ENCODE assay signal across 10 cellular contexts in the genomic region with DNA sequence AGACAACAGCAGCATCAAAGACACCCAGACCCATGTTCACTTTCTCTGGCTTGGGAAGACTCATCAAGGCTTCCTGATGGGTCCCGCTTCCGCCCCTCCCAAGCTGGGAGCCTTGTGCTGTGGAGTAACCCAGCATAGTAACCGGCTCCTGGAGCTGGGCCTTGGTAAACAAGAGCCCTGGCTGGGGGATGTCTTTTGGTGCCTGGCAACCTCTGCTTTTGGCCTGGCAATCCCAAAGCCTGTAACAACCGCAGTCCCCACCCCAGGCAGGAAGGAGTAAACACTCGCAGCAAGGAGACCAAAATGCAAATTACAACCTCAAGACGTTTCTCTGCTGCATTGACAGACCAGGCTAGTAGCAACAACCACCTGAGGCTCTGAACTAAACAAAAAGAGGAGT. TPM values are rescaled to one million over a fixed set of nuclear protein-coding genes. Genes with fewer than 3 reads are reported as not detected.
DNase-seq lines count a peak whose midpoint lies in the region; ATAC-seq and TF ChIP-seq lines count a peak whose summit lies in the region.
"Had no signal": no experiment of that assay in that cellular context is flagged by ENCODE, and none has a peak within 500 bp of the region (broad histone marks: within the 10 kb centered on the region; RNA-seq: fewer than 3 reads in every experiment).

No MANE protein-coding gene starts in this region.

- H3K9ac ChIP-seq in PC-3 (ENCODE audit: low read length) = no peak overlapping the region

- no peaks in the 10 kb centered on the region for H3K36me3 ChIP-seq in PC-3 (ENCODE audit: low read depth, low read length)
- no peaks in the 10 kb centered on the region for H3K36me3 ChIP-seq in gastroesophageal sphincter
- no peaks in the 10 kb centered on the region for H3K36me3 ChIP-seq in psoas muscle (ENCODE audit: insufficient read depth in 1 of 2, low read depth in 1 of 2)

- H3K9me3 ChIP-seq in PC-3 (ENCODE audit: low read length) = no peaks in the 10 kb centered on the region
- no peaks in the 10 kb centered on the region for H3K9me3 ChIP-seq in gastroesophageal sphincter
- no peaks in the 10 kb centered on the region for H3K9me3 ChIP-seq in psoas muscle

- peak; percentile 85 for DNase-seq in ELF-1 (ENCODE audit: low read depth, low spot score)
- DNase-seq in PC-3 = peak; percentile 32
- DNase-seq in psoas muscle = peak; percentile 74 to 79
- no peak for DNase-seq in stimulated activated CD4-positive, alpha-beta T cell treated with anti-CD3 and anti-CD28 coated beads, Interleukin-4, amount 100 ng/mL, for 1 hour
- no peak for DNase-seq in GM19238 (ENCODE audit: insufficient read length, low spot score)
- no peak for DNase-seq in stimulated activated CD4-positive, alpha-beta T cell treated with anti-CD3 and anti-CD28 coated beads, Interleukin-2, amount 100 ng/mL, for 24 hours
- DNase-seq in stimulated activated CD4-positive, alpha-beta T cell treated with anti-CD3 and anti-CD28 coated beads, Interleukin-4, amount 100 ng/mL, for 4 hours = no peak
- DNase-seq: NCI-H2171, occipital lobe had no signal

- no peak for TF ChIP-seq POLR2A in gastroesophageal sphincter (IDR thresholded peaks at IDR 0.05)

- H3F3A ChIP-seq in PC-3 (ENCODE audit: low read length, unreplicated experiment) = no peaks in the 10 kb centered on the region

- H3K4me2 ChIP-seq in PC-3 (ENCODE audit: low read length) = no peak overlapping the region

- POLR2A ChIA-PET in PC-3 (lab: Charles Lee; ENCODE audit: unreplicated experiment) = no interaction called here

- BruUV-seq in PC-3 (replicated peaks; lab: Mats Ljungman, UMichigan) = no TSS peak

- H3K79me2 ChIP-seq in PC-3 (ENCODE audit: low read length) = no peaks in the 10 kb centered on the region

- H2AFZ ChIP-seq in PC-3 (ENCODE audit: low read length) = peak overlapping the region; percentile 66; the same call in 1 of the 2 replicates

- 7% methylated on average over 6 of the region's 6 CpGs; no CpG with 5 or more reads in 1 of the 2 donors for whole genome bisulfite sequencing in gastroesophageal sphincter (ENCODE audit: low coverage in 1 of 2), 2 donors
- 21 to 42% (median 38%) methylated on average over 6 of the region's 6 CpGs for WGBS in psoas muscle, 3 donors

- TF ChIP-seq EP300 in gastroesophageal sphincter (IDR thresholded peaks at IDR 0.05) = no peak

- TF ChIP-seq CTCF in PC-3 (conservative IDR thresholded peaks at IDR 0.05; ENCODE audit: low read depth, low read length) = no peak
- TF ChIP-seq CTCF in gastroesophageal sphincter (IDR thresholded peaks at IDR 0.05) = no peak
- TF ChIP-seq CTCF in psoas muscle (IDR thresholded peaks at IDR 0.05) = no peak

- H3K27ac ChIP-seq in PC-3 (ENCODE audit: low read length) (no peak overlapping the region), gastroesophageal sphincter (peak overlapping the region in 3 of 4 donors; percentile 54 to 67 (median 66)), psoas muscle (peak overlapping the region; percentile 67)

- CTCF ChIA-PET in PC-3 (lab: Charles Lee) = no interaction called here

- no peak overlapping the region for H3K4me3 ChIP-seq in PC-3 (ENCODE audit: low read length)
- no peak overlapping the region for H3K4me3 ChIP-seq in gastroesophageal sphincter
- H3K4me3 ChIP-seq in psoas muscle = peak overlapping the region; percentile 21

- H3K4me1 ChIP-seq in PC-3 (ENCODE audit: insufficient read depth, low read length) = no peaks in the 10 kb centered on the region
- H3K4me1 ChIP-seq in gastroesophageal sphincter = peaks cover 0 to 55% (median 22%) of the 10 kb centered on the region in 3 donors
- peaks cover 28% of the 10 kb centered on the region for H3K4me1 ChIP-seq in psoas muscle

- ATAC-seq in PC-3 (peak; percentile 89), gastroesophageal sphincter (peak; percentile 73), psoas muscle (no peak)

- H3K9me2 ChIP-seq in PC-3 (replicated peaks; ENCODE audit: low read length) = no peaks in the 10 kb centered on the region

- H3K27me3 ChIP-seq in PC-3 (ENCODE audit: low read length) (no peaks in the 10 kb centered on the region), gastroesophageal sphincter (no peaks in the 10 kb centered on the region), psoas muscle (ENCODE audit: insufficient read depth in 3 of 3, low read length in 2 of 3) (no peaks in the 10 kb centered on the region)

- H4K20me1 ChIP-seq in PC-3 (ENCODE audit: low read length) = no peaks in the 10 kb centered on the region

- intact Hi-C loops in PC-3 (cut with micrococcal nuclease) (no loop called here), psoas muscle (cut with DNase I) (no loop called here)

RNA-seq across cellular contexts. Expression of a gene that starts 16.9 kb away (rescaled TPM):
- total RNA-seq in PC-3 (2014; rRNA removed) = 55.7 and 67.0 TPM in 2 replicates
- 100 to 1,000 TPM; 100 to 123 (median 114) TPM for total RNA-seq in gastroesophageal sphincter
- total RNA-seq in psoas muscle = 100 to 1,000 TPM in 3 of 4 donors, 10 to 100 TPM in 1; 96.6 to 159 (median 124) TPM
- polyA plus RNA-seq in psoas muscle = 10 to 100 TPM; 45.8 to 92.9 (median 80.3) TPM

RNA-seq across cellular contexts. Expression of a gene that starts 51.4 kb away (rescaled TPM):
- total RNA-seq in PC-3 (2014; rRNA removed) (113 and 160 TPM in 2 replicates), gastroesophageal sphincter (100 to 1,000 TPM; 147 to 243 (median 172) TPM), psoas muscle (100 to 1,000 TPM; 209 to 230 (median 215) TPM)
- polyA plus RNA-seq in psoas muscle = 100 to 1,000 TPM; 117 to 342 (median 165) TPM

RNA-seq across cellular contexts. Expression of a gene that starts 58.1 kb away (rescaled TPM):
- 119 and 236 TPM in 2 replicates for total RNA-seq in PC-3 (2014; rRNA removed)
- 100 to 1,000 TPM; 102 to 166 (median 129) TPM for total RNA-seq in gastroesophageal sphincter
- 10 to 100 TPM; 34.8 to 44.4 (median 38.7) TPM for total RNA-seq in psoas muscle
- 10 to 100 TPM; 43.8 to 91.8 (median 73.0) TPM for polyA plus RNA-seq in psoas muscle

Comparison
In these comparisons a context has a peak if more than half of its experiments do, and no peak if none do; other contexts are left out.
1. DNase-seq: peak in ELF-1 (single experiment), PC-3 (single experiment) and psoas muscle (2 of 2); none in stimulated activated CD4-positive, alpha-beta T cell treated with anti-CD3 and anti-CD28 coated beads, Interleukin-4, amount 100 ng/mL, for 1 hour (single experiment), GM19238 (single experiment), stimulated activated CD4-positive, alpha-beta T cell treated with anti-CD3 and anti-CD28 coated beads, Interleukin-2, amount 100 ng/mL, for 24 hours (0 of 2) and stimulated activated CD4-positive, alpha-beta T cell treated with anti-CD3 and anti-CD28 coated beads, Interleukin-4, amount 100 ng/mL, for 4 hours (0 of 2).
2. ATAC-seq: peak in PC-3 (single experiment) and gastroesophageal sphincter (single experiment); none in psoas muscle (0 of 4).